In the genomic region with DNA sequence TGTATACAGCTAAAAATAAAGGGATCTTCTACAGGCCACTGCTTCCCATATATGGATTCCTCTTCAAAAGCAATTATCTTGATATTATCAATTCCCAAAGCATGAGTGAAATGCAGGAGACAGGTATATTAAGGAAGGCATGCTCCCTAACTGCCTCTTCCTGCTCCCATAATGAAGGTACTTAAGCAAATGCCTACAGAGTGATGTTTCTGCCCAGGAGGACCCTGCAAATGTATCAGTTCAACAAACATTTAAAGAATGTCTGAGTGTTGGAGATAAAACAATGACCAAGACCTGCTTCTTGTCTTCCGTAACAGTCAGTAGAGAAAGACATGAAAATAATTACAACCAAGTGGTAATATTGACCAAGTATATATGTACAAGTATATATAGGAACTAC, we compare ENCODE assay signal across 17 cellular contexts. TPM values are rescaled to one million over a fixed set of nuclear protein-coding genes. Genes with fewer than 3 reads are reported as not detected.
DNase-seq lines count a peak whose midpoint lies in the region; ATAC-seq, FAIRE-seq and TF ChIP-seq lines count a peak whose summit lies in the region.
"Had no signal": no experiment of that assay in that cellular context is flagged by ENCODE, and none has a peak within 500 bp of the region (broad histone marks: within the 10 kb centered on the region; RNA-seq: fewer than 3 reads in every experiment).

No MANE protein-coding gene starts in this region.

- peak overlapping the region; percentile 88 for H3K4me2 ChIP-seq in Loucy (ENCODE audit: low read depth, low read length, poor library complexity, severe bottlenecking)
- H3K4me2 ChIP-seq in trophoblast cell (ENCODE audit: low read length): peak overlapping the region; percentile 37

- FAIRE-seq in urothelium cell line (lab: Jason Lieb, UNC): no peak

- H3K9me3 ChIP-seq in Loucy (ENCODE audit: insufficient read depth, low read depth, low read length) (no peaks in the 10 kb centered on the region), trophoblast cell (ENCODE audit: insufficient read depth, low read depth, low read length) (no peaks in the 10 kb centered on the region), lower lobe of right lung (no peaks in the 10 kb centered on the region)
- H3K9me3 ChIP-seq: esophagus squamous epithelium, Peyer's patch, right atrium auricular region had no signal

- no peak overlapping the region for H4K8ac ChIP-seq in trophoblast cell (ENCODE audit: low read depth, low read length)

- ATAC-seq in lower lobe of right lung (no peak), GM19452 (IDR thresholded peaks at IDR 0.05; ENCODE audit: unreplicated experiment) (no peak)

- H2BK5ac ChIP-seq in trophoblast cell (ENCODE audit: low read depth, low read length, poor library complexity): no peak overlapping the region

- H4K20me1 ChIP-seq in Loucy (ENCODE audit: insufficient read depth, low read length, poor library complexity, severe bottlenecking): peaks cover 60% of the 10 kb centered on the region

- no peak overlapping the region for H3K14ac ChIP-seq in trophoblast cell (ENCODE audit: low read length)

- H3K4ac ChIP-seq in trophoblast cell (ENCODE audit: low read depth, low read length): no peak overlapping the region

- H2AFZ ChIP-seq in Loucy (ENCODE audit: low read length) (no peak overlapping the region), trophoblast cell (ENCODE audit: insufficient read depth, low read length, poor library complexity) (no peak overlapping the region)

- peaks cover 2% of the 10 kb centered on the region; the same call in 1 of the 2 replicates for H3F3A ChIP-seq in Loucy (ENCODE audit: low read depth)

- H3K18ac ChIP-seq in trophoblast cell (ENCODE audit: low read length): no peak overlapping the region

- H3K79me2 ChIP-seq in Loucy (ENCODE audit: insufficient read depth, low read length): peaks cover 97% of the 10 kb centered on the region
- peaks cover 46% of the 10 kb centered on the region for H3K79me2 ChIP-seq in trophoblast cell (ENCODE audit: control insufficient read depth, insufficient read depth, low read length, poor library complexity)

- no peak overlapping the region for H3K23ac ChIP-seq in trophoblast cell (ENCODE audit: low read length)

- no peaks in the 10 kb centered on the region for H3K9me2 ChIP-seq in Loucy (replicated peaks; ENCODE audit: low read depth, low read length)

- H3K4me1 ChIP-seq in Loucy (ENCODE audit: insufficient read depth, low read length, poor library complexity, severe bottlenecking) (peaks cover 57% of the 10 kb centered on the region), trophoblast cell (ENCODE audit: control insufficient read depth in 1 of 2, insufficient read depth in 2 of 2, low read length in 2 of 2) (peaks cover 27 to 34% of the 10 kb centered on the region in 2 experiments), lower lobe of right lung (peaks cover 68% of the 10 kb centered on the region)

- peak overlapping the region; percentile 96 for H3K27ac ChIP-seq in trophoblast cell (ENCODE audit: low read depth, low read length)
- no peak overlapping the region for H3K27ac ChIP-seq in lower lobe of right lung
- H3K27ac ChIP-seq: C4-2B, esophagus squamous epithelium, Peyer's patch, right atrium auricular region had no signal

- DNase-seq in EH (ENCODE audit: low read depth) (peak; percentile 47), dermis blood vessel endothelial cell (peak; percentile 19), trophoblast cell (peak; percentile 82 to 96), urothelium cell line (ENCODE audit: low spot score) (no peak), lower lobe of right lung (no peak)
- DNase-seq in stimulated activated CD4-positive, alpha-beta T cell treated with anti-CD3 and anti-CD28 coated beads, Interleukin-1b, Interleukin-23, amount 100 ng/mL, for 48 hours: no peak
- DNase-seq: activated CD4-positive, alpha-beta memory T cell treated with anti-CD3 and anti-CD28 coated beads, Interleukin-2, amount 10 ng/mL, durations not matched to agents 7 days and 5 days; activated naive CD4-positive, alpha-beta T cell treated with anti-CD3 and anti-CD28 coated beads for 36 hours; esophagus squamous epithelium; midbrain; NCI-H1092 treated with DMSO at 0.1 percent for 48 hours; NCI-H446 treated with DMSO at 0.1 percent for 48 hours; Peyer's patch had no signal

- H3K4me3 ChIP-seq in Loucy (ENCODE audit: low read length, poor library complexity, severe bottlenecking): peak overlapping the region; percentile 93
- no peak overlapping the region for H3K4me3 ChIP-seq in trophoblast cell (ENCODE audit: low read depth, low read length)
- H3K4me3 ChIP-seq in lower lobe of right lung: no peak overlapping the region
- H3K4me3 ChIP-seq: esophagus squamous epithelium, Peyer's patch, right atrium auricular region had no signal

- no peak overlapping the region for H2BK12ac ChIP-seq in trophoblast cell (ENCODE audit: low read length)

- no peak overlapping the region for H2BK120ac ChIP-seq in trophoblast cell (ENCODE audit: insufficient read depth, low read length, poor library complexity)

- no peak overlapping the region for H4K12ac ChIP-seq in trophoblast cell (ENCODE audit: low read depth, low read length)

- intact Hi-C loops in lower lobe of right lung (cut with DNase I): no loop called here

- H3K36me3 ChIP-seq in Loucy (ENCODE audit: insufficient read depth, low read length) (no peaks in the 10 kb centered on the region), trophoblast cell (ENCODE audit: control insufficient read depth in 1 of 2, insufficient read depth in 2 of 2, low read length in 2 of 2) (peaks cover 0 to 2% of the 10 kb centered on the region in 2 experiments), lower lobe of right lung (no peaks in the 10 kb centered on the region)
- H3K36me3 ChIP-seq: esophagus squamous epithelium, Peyer's patch, right atrium auricular region had no signal

- no CpG with 5 or more reads among the region's 1 CpG for WGBS in trophoblast cell (ENCODE audit: extremely low coverage, insufficient coverage, insufficient read length)

- H3K27me3 ChIP-seq in Loucy (ENCODE audit: insufficient read depth, low read length, poor library complexity, severe bottlenecking): no peaks in the 10 kb centered on the region
- H3K27me3 ChIP-seq in trophoblast cell (ENCODE audit: insufficient read depth, low read length): no peaks in the 10 kb centered on the region
- H3K27me3 ChIP-seq in lower lobe of right lung (ENCODE audit: low read depth): no peaks in the 10 kb centered on the region
- H3K27me3 ChIP-seq: esophagus squamous epithelium, Peyer's patch, right atrium auricular region had no signal

- H3K9ac ChIP-seq in Loucy (ENCODE audit: low read depth, low read length, poor library complexity, severe bottlenecking) (peak overlapping the region; percentile 18), trophoblast cell (ENCODE audit: low read length) (no peak overlapping the region)

- H4K91ac ChIP-seq in trophoblast cell (ENCODE audit: low read depth, low read length): no peak overlapping the region

- no peak for TF ChIP-seq CTCF in Loucy (conservative IDR thresholded peaks at IDR 0.05; ENCODE audit: low read length)
- TF ChIP-seq CTCF in lower lobe of right lung (IDR thresholded peaks at IDR 0.05): no peak

- H3K79me1 ChIP-seq in trophoblast cell (ENCODE audit: low read length): peaks cover 55% of the 10 kb centered on the region

- H2AK5ac ChIP-seq in trophoblast cell (ENCODE audit: low read length): no peak overlapping the region

RNA-seq across cellular contexts. Expression of a gene that starts 4.2 kb away (rescaled TPM):
- total RNA-seq in dermis blood vessel endothelial cell: 48.2 and 65.5 TPM in 2 replicates
- polyA plus RNA-seq in trophoblast cell (2013): 177 and 178 TPM in 2 replicates
- total RNA-seq in lower lobe of right lung: 46.9 TPM

RNA-seq across cellular contexts. Expression of a gene that starts 33.3 kb away (rescaled TPM):
- total RNA-seq in dermis blood vessel endothelial cell (0.14 and 0.51 TPM in 2 replicates), lower lobe of right lung (1.2 TPM)
- 1.9 and 2.1 TPM in 2 replicates for polyA plus RNA-seq in trophoblast cell (2013)
- total RNA-seq: activated naive CD4-positive, alpha-beta T cell treated with anti-CD3 and anti-CD28 coated beads for 36 hours had no signal

Comparison
In these comparisons a context has a peak if more than half of its experiments do, and no peak if none do; other contexts are left out.
1. DNase-seq: peak in EH (single experiment), dermis blood vessel endothelial cell (single experiment) and trophoblast cell (2 of 2); none in urothelium cell line (single experiment), stimulated activated CD4-positive, alpha-beta T cell treated with anti-CD3 and anti-CD28 coated beads, Interleukin-1b, Interleukin-23, amount 100 ng/mL, for 48 hours (single experiment) and lower lobe of right lung (single experiment).